Comparison of ENCODE assay signal across 1 cellular context in the genomic region with DNA sequence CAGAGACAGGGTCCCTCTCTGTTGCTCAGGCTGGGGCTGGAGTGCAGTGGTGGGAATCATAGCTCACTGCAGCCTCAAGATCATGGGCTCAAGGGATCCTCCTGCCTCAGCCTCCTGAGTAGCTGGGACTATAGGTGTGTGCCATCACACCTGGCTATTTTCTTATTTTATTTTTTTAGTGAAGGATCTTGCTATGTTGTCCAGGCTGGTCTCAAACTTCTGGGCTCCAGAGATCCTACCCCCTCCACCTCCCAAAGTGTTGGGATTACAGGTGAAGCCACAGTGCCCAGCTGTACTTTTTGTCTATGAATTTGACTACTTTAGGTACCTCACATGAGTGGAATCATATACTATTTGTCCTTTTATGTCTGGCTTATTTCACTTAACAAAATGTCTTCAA.
TF ChIP-seq lines count a peak whose summit lies in the region.

No MANE protein-coding gene starts in this region.

TF ChIP-seq in HEK293, 187 proteins besides CTCF, POLR2A, EP300 and RAD21 (continued from another document):
- TF ChIP-seq ZNF350 (tag by site-specific recombination; IDR thresholded peaks at IDR 0.05), result no peak
- TF ChIP-seq ZNF121 (tag by site-specific recombination; IDR thresholded peaks at IDR 0.05), result peak; percentile 73; the same call in 1 of the 2 replicates
- TF ChIP-seq, protein P1, sequence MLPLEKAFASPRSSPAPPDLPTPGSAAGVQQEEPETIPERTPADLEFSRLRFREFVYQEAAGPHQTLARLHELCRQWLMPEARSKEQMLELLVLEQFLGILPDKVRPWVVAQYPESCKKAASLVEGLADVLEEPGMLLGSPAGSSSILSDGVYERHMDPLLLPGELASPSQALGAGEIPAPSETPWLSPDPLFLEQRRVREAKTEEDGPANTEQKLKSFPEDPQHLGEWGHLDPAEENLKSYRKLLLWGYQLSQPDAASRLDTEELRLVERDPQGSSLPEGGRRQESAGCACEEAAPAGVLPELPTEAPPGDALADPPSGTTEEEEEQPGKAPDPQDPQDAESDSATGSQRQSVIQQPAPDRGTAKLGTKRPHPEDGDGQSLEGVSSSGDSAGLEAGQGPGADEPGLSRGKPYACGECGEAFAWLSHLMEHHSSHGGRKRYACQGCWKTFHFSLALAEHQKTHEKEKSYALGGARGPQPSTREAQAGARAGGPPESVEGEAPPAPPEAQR (tag by site-specific recombination; IDR thresholded peaks at IDR 0.05), result no peak
- TF ChIP-seq, protein P2, sequence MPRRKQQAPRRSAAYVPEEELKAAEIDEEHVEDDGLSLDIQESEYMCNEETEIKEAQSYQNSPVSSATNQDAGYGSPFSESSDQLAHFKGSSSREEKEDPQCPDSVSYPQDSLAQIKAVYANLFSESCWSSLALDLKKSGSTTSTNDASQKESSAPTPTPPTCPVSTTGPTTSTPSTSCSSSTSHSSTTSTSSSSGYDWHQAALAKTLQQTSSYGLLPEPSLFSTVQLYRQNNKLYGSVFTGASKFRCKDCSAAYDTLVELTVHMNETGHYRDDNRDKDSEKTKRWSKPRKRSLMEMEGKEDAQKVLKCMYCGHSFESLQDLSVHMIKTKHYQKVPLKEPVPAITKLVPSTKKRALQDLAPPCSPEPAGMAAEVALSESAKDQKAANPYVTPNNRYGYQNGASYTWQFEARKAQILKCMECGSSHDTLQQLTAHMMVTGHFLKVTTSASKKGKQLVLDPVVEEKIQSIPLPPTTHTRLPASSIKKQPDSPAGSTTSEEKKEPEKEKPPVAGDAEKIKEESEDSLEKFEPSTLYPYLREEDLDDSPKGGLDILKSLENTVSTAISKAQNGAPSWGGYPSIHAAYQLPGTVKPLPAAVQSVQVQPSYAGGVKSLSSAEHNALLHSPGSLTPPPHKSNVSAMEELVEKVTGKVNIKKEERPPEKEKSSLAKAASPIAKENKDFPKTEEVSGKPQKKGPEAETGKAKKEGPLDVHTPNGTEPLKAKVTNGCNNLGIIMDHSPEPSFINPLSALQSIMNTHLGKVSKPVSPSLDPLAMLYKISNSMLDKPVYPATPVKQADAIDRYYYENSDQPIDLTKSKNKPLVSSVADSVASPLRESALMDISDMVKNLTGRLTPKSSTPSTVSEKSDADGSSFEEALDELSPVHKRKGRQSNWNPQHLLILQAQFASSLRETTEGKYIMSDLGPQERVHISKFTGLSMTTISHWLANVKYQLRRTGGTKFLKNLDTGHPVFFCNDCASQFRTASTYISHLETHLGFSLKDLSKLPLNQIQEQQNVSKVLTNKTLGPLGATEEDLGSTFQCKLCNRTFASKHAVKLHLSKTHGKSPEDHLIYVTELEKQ (tag by site-specific recombination; IDR thresholded peaks at IDR 0.05; ENCODE audit: borderline replicate concordance), result no peak
TF ChIP-seq in HEK293: peak in this region for 1.
